ENCODE assay signal across 22 cellular contexts in the genomic region with DNA sequence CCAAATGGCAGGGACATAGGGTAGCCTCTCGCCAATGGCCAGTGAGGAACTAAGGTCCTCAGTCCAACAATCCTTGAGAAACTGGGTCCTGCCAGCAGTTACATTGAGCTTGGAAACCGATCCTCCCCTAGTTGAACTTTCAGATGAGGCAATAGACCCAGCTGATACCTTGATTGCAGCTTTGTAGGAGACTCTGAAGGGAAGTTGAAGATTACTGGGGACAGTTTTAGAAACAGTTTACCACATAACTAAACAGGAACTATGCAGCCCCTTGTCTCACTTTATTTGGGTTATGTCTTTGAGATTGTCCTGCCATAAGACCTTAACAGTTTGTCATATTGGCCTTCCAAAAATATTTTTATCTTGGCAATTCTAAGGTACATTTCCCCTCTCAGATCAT.
DNase-seq lines count a peak whose midpoint lies in the region; TF ChIP-seq lines count a peak whose summit lies in the region.
"Had no signal": no experiment of that assay in that cellular context is flagged by ENCODE, and none has a peak within 500 bp of the region (broad histone marks: within the 10 kb centered on the region; RNA-seq: fewer than 3 reads in every experiment).

No MANE protein-coding gene starts in this region.

- H3K23ac ChIP-seq in neuronal stem cell (ENCODE audit: low read depth, low read length, poor library complexity): no peak overlapping the region

- in situ Hi-C loops in ACHN (cut with HindIII; ENCODE audit: low pct_ligation_motif_present, low pct_unique_long_range_greater_than_20kb, low sequenced_read_pairs): no loop called here

- no peak for TF ChIP-seq CTCF in lower leg skin (IDR thresholded peaks at IDR 0.05)

- H2AFZ ChIP-seq in neuronal stem cell (ENCODE audit: low read length): no peak overlapping the region
- H2AFZ ChIP-seq: GM23338 had no signal

- no peak overlapping the region for H4K91ac ChIP-seq in neuronal stem cell (ENCODE audit: low read depth, low read length, poor library complexity)

- H2BK5ac ChIP-seq in neuronal stem cell (ENCODE audit: low read length): no peak overlapping the region

- H3K36me3 ChIP-seq in neuronal stem cell (replicated peaks in 1 of 2; ENCODE audit: control insufficient read depth in 2 of 2, insufficient read depth in 2 of 2, low read length in 2 of 2): no peaks in the 10 kb centered on the region
- H3K36me3 ChIP-seq: MG63, SJSA1 had no signal

- H2AK5ac ChIP-seq in neuronal stem cell (ENCODE audit: low read depth, low read length): no peak overlapping the region

- no peak overlapping the region for H3K4me2 ChIP-seq in neuronal stem cell (ENCODE audit: insufficient read depth, low read length, poor library complexity, severe bottlenecking)
- H3K4me2 ChIP-seq: A549, GM23338 had no signal

- H3K79me1 ChIP-seq in neuronal stem cell (ENCODE audit: low read depth, low read length): no peaks in the 10 kb centered on the region

- intact Hi-C loops in lower leg skin (cut with DNase I; ENCODE audit: low total_unique reads): no loop called here

- H3K27ac ChIP-seq in neuronal stem cell (replicated peaks; ENCODE audit: low read length): no peak overlapping the region
- H3K27ac ChIP-seq: A549, SJSA1 had no signal

- H3K9me3 ChIP-seq in neuronal stem cell (replicated peaks in 1 of 2; ENCODE audit: control insufficient read depth in 2 of 2, insufficient read depth in 1 of 2, low read depth in 1 of 2, low read length in 2 of 2): no peaks in the 10 kb centered on the region
- H3K9me3 ChIP-seq: A549, MG63, SJSA1 had no signal

- TF ChIP-seq POLR2A in lower leg skin (IDR thresholded peaks at IDR 0.05): no peak

- no peak overlapping the region for H4K8ac ChIP-seq in neuronal stem cell (ENCODE audit: low read depth, low read length)

- no CpG with 5 or more reads among the region's 2 CpGs for WGBS in neuronal stem cell (ENCODE audit: extremely low coverage in 2 of 2, insufficient read length in 2 of 2, insufficient replicate concordance in 1 of 2), 2 donors
- WGBS in lower leg skin, 2 donors: 83 to 91% methylated on average over 2 of the region's 2 CpGs

- no peaks in the 10 kb centered on the region for H3K27me3 ChIP-seq in neuronal stem cell (ENCODE audit: control insufficient read depth in 3 of 3, insufficient read depth in 3 of 3, low read depth in 1 of 3, low read length in 3 of 3)
- H3K27me3 ChIP-seq: MG63, SJSA1 had no signal

- peak overlapping the region; percentile 59 for H3K18ac ChIP-seq in neuronal stem cell (ENCODE audit: low read length)

- H3K4ac ChIP-seq in neuronal stem cell (ENCODE audit: low read length): no peak overlapping the region

- no peak overlapping the region for H2BK12ac ChIP-seq in neuronal stem cell (ENCODE audit: low read length)

- H3K4me3 ChIP-seq in neuronal stem cell (ENCODE audit: low read length in 2 of 2) (no peak overlapping the region), lower leg skin (ENCODE audit: low read depth, poor library complexity, severe bottlenecking) (no peak overlapping the region)
- H3K4me3 ChIP-seq: A549, GM12878, GM23338, MG63, SJSA1 had no signal

- H2BK15ac ChIP-seq in neuronal stem cell (ENCODE audit: low read length): no peak overlapping the region

- H3K9ac ChIP-seq in neuronal stem cell (ENCODE audit: low read depth, low read length, poor library complexity): no peak overlapping the region

- no peak overlapping the region for H3K14ac ChIP-seq in neuronal stem cell (ENCODE audit: low read length)

- no peaks in the 10 kb centered on the region for H3K4me1 ChIP-seq in neuronal stem cell (ENCODE audit: control insufficient read depth in 2 of 2, insufficient read depth in 1 of 2, low read depth in 1 of 2, low read length in 2 of 2)
- H3K4me1 ChIP-seq: A549, SJSA1 had no signal

- H2BK120ac ChIP-seq in neuronal stem cell (ENCODE audit: low read depth, low read length): no peak overlapping the region

- peak; percentile 5 for DNase-seq in GF-D8 (lab: John Stamatoyannopoulos, UW)
- peak; percentile 97 for DNase-seq in MV-4-11 (lab: John Stamatoyannopoulos, UW)
- peak; percentile 23 for DNase-seq in OCI-M1 (lab: John Stamatoyannopoulos, UW)
- no peak for DNase-seq in neuronal stem cell (ENCODE audit: low spot score)
- no peak for DNase-seq in lower leg skin (ENCODE audit: low spot score in 2 of 2)
- DNase-seq in putamen (ENCODE audit: low spot score): no peak
- DNase-seq in ACHN: no peak
- DNase-seq: CD4-positive, alpha-beta T cell; DMS79; KG1; MG63; NCI-H1417; NCI-H1930; NCI-H510A; NCI-H82; RPMI8226; T-cell; T-helper 9 cell had no signal

Comparison
In these comparisons a context has a peak if more than half of its experiments do, and no peak if none do; other contexts are left out.
1. DNase-seq: peak in GF-D8 (single experiment), MV-4-11 (single experiment) and OCI-M1 (single experiment); none in neuronal stem cell (single experiment), lower leg skin (0 of 2), putamen (single experiment) and ACHN (single experiment).